13 cellular contexts compared by ENCODE assay signal in the genomic region with DNA sequence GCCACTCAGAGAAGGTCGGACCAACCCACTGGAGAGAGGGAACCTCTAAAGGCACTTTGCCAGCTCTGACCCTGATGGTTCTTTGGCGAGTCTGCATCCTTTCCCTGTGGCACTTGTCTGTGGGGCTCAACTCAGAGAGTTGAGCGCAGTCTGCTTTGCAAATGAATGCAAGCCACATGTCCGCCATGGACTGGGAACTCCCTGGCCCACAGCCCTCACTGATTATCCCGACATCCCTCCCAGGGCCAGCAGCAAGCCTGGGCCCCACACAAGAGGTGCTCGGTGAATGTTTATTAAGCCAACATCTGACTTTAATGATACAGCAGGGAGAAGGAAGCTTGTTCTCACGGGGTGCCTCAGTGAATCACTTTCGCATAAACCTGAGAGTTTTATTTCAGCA.
"Had no signal": no experiment of that assay in that cellular context is flagged by ENCODE, and none has a peak within 500 bp of the region (broad histone marks: within the 10 kb centered on the region; RNA-seq: fewer than 3 reads in every experiment).

No MANE protein-coding gene starts in this region.

- DNase-seq: activated naive CD4-positive, alpha-beta T cell treated with anti-CD3 and anti-CD28 coated beads, Interleukin-2, amount 50 U/mL, for 16 hours; adrenal gland; central memory CD4-positive, alpha-beta T cell; cortex of kidney; effector CD4-positive, alpha-beta T cell; foreskin melanocyte; stimulated activated CD4-positive, alpha-beta T cell treated with anti-CD3 and anti-CD28 coated beads, Interleukin-1b, Interleukin-23, amount 100 ng/mL, for 48 hours had no signal

- H3K36me3 Mint-ChIP-seq: brain had no signal

- H3K9me3 Mint-ChIP-seq: activated T-helper 2 cell treated with anti-CD3 and anti-CD28 coated beads, Interferon-gamma antibody, Interleukin-2, Interleukin-4, amounts not matched to agents 10 μg/mL and 5 μg/mL and 100 μg/mL, durations not matched to agents 14 hours and 24 hours and 36 hours had no signal

- H3K27me3 Mint-ChIP-seq: brain had no signal

- H3K27ac ChIP-seq: adrenal gland, esophagus muscularis mucosa, thoracic aorta had no signal

- H3K9me3 ChIP-seq: adrenal gland, esophagus muscularis mucosa, thoracic aorta had no signal

- H3K27me3 ChIP-seq: adrenal gland, esophagus muscularis mucosa had no signal

- ATAC-seq: activated CD4-positive, CD25-positive, alpha-beta regulatory T cell treated with anti-CD3 and anti-CD28 coated beads, Interleukin-2, amount 50 U/mL, for 24 hours had no signal

- H3K36me3 ChIP-seq: adrenal gland, esophagus muscularis mucosa, thoracic aorta had no signal

- FAIRE-seq: urothelium cell line had no signal

- H3K27ac Mint-ChIP-seq: activated T-helper 2 cell treated with anti-CD3 and anti-CD28 coated beads, Interferon-gamma antibody, Interleukin-2, Interleukin-4, amounts not matched to agents 10 μg/mL and 5 μg/mL and 100 μg/mL, durations not matched to agents 14 hours and 24 hours and 36 hours had no signal

- H3K4me3 ChIP-seq: adrenal gland, esophagus muscularis mucosa, thoracic aorta had no signal
